17 cellular contexts compared by ENCODE assay signal in the genomic region with DNA sequence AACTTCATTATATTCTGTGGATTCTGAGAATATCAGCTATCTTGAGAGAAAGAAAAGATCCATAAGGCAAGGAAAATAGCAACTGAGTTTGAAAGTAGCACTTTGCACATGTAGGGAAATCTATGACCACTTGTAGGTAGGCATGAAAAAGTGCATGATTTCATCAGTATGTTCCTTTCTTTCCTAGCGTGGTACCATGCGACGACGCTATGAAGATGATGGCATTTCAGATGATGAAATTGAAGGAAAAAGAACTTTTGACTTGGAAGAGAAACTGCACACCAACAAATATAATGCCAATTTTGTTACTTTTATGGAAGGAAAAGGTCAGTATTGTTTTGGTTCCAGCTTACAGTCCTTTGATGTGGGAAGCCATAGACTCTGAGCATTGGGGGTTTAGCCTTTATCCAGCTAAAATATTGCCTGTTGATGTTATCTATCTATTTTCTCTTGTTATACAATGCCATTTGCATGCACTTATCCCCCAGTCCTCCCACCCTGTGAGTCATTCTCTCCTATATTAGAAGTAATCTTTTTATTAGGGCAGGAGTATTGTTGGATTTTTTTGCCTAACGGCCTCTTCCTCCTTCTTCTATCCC.
"Had no signal": no experiment of that assay in that cellular context is flagged by ENCODE, and none has a peak within 500 bp of the region (broad histone marks: within the 10 kb centered on the region; RNA-seq: fewer than 3 reads in every experiment).

No MANE protein-coding gene starts in this region.

- H3K4me3 ChIP-seq: breast epithelium, esophagus muscularis mucosa, heart right ventricle, mucosa of descending colon, spleen, tibial nerve had no signal

- H3K9me3 ChIP-seq: breast epithelium, esophagus muscularis mucosa, heart right ventricle, mucosa of descending colon, spleen, tibial nerve had no signal

- H3K27me3 ChIP-seq: breast epithelium, esophagus muscularis mucosa, heart right ventricle, spleen, tibial nerve had no signal

- DNase-seq: activated CD8-positive, alpha-beta memory T cell treated with anti-CD3 and anti-CD28 coated beads for 24 hours; heart right ventricle; islet precursor cell; mammary epithelial cell; mucosa of descending colon; nucleus accumbens; right cardiac atrium; spleen; stimulated activated CD4-positive, alpha-beta T cell treated with anti-CD3 and anti-CD28 coated beads, Interleukin-1b, Interleukin-23, amount 100 ng/mL, for 48 hours; stimulated activated naive B cell treated with anti-CD40 and anti-IgM and Interleukin-4, amounts not matched to agents 10 μg/mL and 1 μg/mL and 100 μg/mL, for 72 hours; T1000 had no signal

- H3K4me1 ChIP-seq: breast epithelium had no signal

- H3K36me3 ChIP-seq: breast epithelium had no signal

- ATAC-seq: heart right ventricle; left lobe of liver; mucosa of descending colon; natural killer cell treated with Interleukin-12 subunit alpha and Interleukin-12 subunit beta and Interleukin-15 and Interleukin-18, amount 100 ng/mL, for 72 hours; right cardiac atrium; stimulated activated naive B cell treated with anti-CD40 and anti-IgM and Interleukin-4, amounts not matched to agents 10 μg/mL and 1 μg/mL and 100 μg/mL, for 72 hours had no signal

- H3K27ac ChIP-seq: breast epithelium, esophagus muscularis mucosa, heart right ventricle, spleen, tibial nerve, VCaP had no signal
